In genomic region chr2:157785200-157785599, GRCh38 we compare ENCODE assay signal across 13 cellular contexts.
DNase-seq lines count a peak whose midpoint lies in the region; ATAC-seq and TF ChIP-seq lines count a peak whose summit lies in the region.
"Had no signal": no experiment of that assay in that cellular context is flagged by ENCODE, and none has a peak within 500 bp of the region (broad histone marks: within the 10 kb centered on the region; RNA-seq: fewer than 3 reads in every experiment).

No MANE protein-coding gene starts in this region.

- peaks cover 3% of the 10 kb centered on the region for H3K36me3 Mint-ChIP-seq in progenitor cell of endocrine pancreas (ENCODE audit: insufficient read depth)

- H3K4me2 ChIP-seq in MM.1S (ENCODE audit: low read depth, low read length) = no peak overlapping the region

- no peaks in the 10 kb centered on the region for H3K27me3 ChIP-seq in psoas muscle (ENCODE audit: insufficient read depth in 3 of 3, low read length in 2 of 3)
- no peaks in the 10 kb centered on the region for H3K27me3 ChIP-seq in MM.1S (replicated peaks; ENCODE audit: insufficient read depth, low read length)
- H3K27me3 ChIP-seq: neutrophil, upper lobe of right lung had no signal

- ATAC-seq in psoas muscle (no peak), GM18867 (IDR thresholded peaks at IDR 0.05; ENCODE audit: unreplicated experiment) (no peak)
- ATAC-seq: activated CD4-positive, CD25-positive, alpha-beta regulatory T cell treated with anti-CD3 and anti-CD28 coated beads, Interleukin-2, amount 50 U/mL, for 24 hours had no signal

- H3K36me3 ChIP-seq in psoas muscle (ENCODE audit: insufficient read depth in 1 of 2, low read depth in 1 of 2) (peaks cover 0 to under 1% of the 10 kb centered on the region in 2 donors), MM.1S (replicated peaks; ENCODE audit: insufficient read depth, low read length) (no peaks in the 10 kb centered on the region)
- H3K36me3 ChIP-seq: neutrophil, upper lobe of right lung had no signal

- H3F3A ChIP-seq in MM.1S (ENCODE audit: insufficient read depth, low read length) = no peaks in the 10 kb centered on the region

- H3K27ac ChIP-seq in epithelial cell of prostate (peak overlapping the region; percentile 83), psoas muscle (peak overlapping the region; percentile 81), MM.1S (ENCODE audit: low read length) (no peak overlapping the region)
- H3K27ac ChIP-seq: neutrophil, upper lobe of right lung had no signal

- H3K79me2 ChIP-seq in MM.1S (ENCODE audit: low read length) = no peaks in the 10 kb centered on the region

- H3K4me3 ChIP-seq in psoas muscle (peak overlapping the region; percentile 37), MM.1S (ENCODE audit: low read length) (no peak overlapping the region)
- H3K4me3 ChIP-seq: upper lobe of right lung had no signal

- no peaks in the 10 kb centered on the region for H3K9me3 Mint-ChIP-seq in progenitor cell of endocrine pancreas (ENCODE audit: low read depth)
- H3K9me3 Mint-ChIP-seq: activated T-helper 2 cell treated with anti-CD3 and anti-CD28 coated beads, Interferon-gamma antibody, Interleukin-2, Interleukin-4, amounts not matched to agents 10 μg/mL and 5 μg/mL and 100 μg/mL, durations not matched to agents 14 hours and 24 hours and 36 hours had no signal

- H3K9me3 ChIP-seq in psoas muscle (no peaks in the 10 kb centered on the region), MM.1S (replicated peaks; ENCODE audit: insufficient read depth, low read length) (no peaks in the 10 kb centered on the region)
- H3K9me3 ChIP-seq: neutrophil, upper lobe of right lung had no signal

- H3K4me1 ChIP-seq in psoas muscle = peaks cover 96% of the 10 kb centered on the region
- H3K4me1 ChIP-seq in MM.1S (ENCODE audit: low read length) = peaks cover 23% of the 10 kb centered on the region

- no peak overlapping the region for H3K27ac Mint-ChIP-seq in progenitor cell of endocrine pancreas

- H3K9me2 ChIP-seq in MM.1S (replicated peaks; ENCODE audit: insufficient read depth, low read length) = no peaks in the 10 kb centered on the region

- DNase-seq in HT-29 (ENCODE audit: low spot score) = peak; percentile 62
- DNase-seq in NCI-H69 (lab: John Stamatoyannopoulos, UW) = peak; percentile 79
- DNase-seq in epithelial cell of prostate (ENCODE audit: low read depth, low spot score) = no peak
- DNase-seq in psoas muscle = no peak
- no peak for DNase-seq in progenitor cell of endocrine pancreas (ENCODE audit: low spot score, unreplicated experiment)
- DNase-seq in MM.1S = no peak
- no peak for DNase-seq in mesenteric fat pad (ENCODE audit: low spot score)
- DNase-seq: cortex of kidney had no signal

- intact Hi-C loops in psoas muscle (cut with DNase I) = loop anchor here in 1 of 2 donors (5.0 kb wide), 1 partner anchor 57 kb away; no protein-coding TSS in a partner anchor

- TF ChIP-seq CTCF in psoas muscle (IDR thresholded peaks at IDR 0.05) (no peak), progenitor cell of endocrine pancreas (IDR thresholded peaks at IDR 0.05; ENCODE audit: unreplicated experiment) (no peak), MM.1S (IDR thresholded peaks at IDR 0.05; ENCODE audit: low read length) (no peak)

- no peaks in the 10 kb centered on the region for H3K27me3 Mint-ChIP-seq in progenitor cell of endocrine pancreas

- peaks cover 41% of the 10 kb centered on the region for H3K4me1 Mint-ChIP-seq in progenitor cell of endocrine pancreas (ENCODE audit: low read depth)

- no peak overlapping the region for H3K4me3 Mint-ChIP-seq in progenitor cell of endocrine pancreas (ENCODE audit: low read depth)

- 13 to 18% (median 15%) methylated on average over 3 of the region's 3 CpGs for WGBS in psoas muscle, 3 donors

- H4K20me1 ChIP-seq in MM.1S (ENCODE audit: insufficient read depth, low read length) = no peaks in the 10 kb centered on the region

- no peak overlapping the region for H3K9ac ChIP-seq in MM.1S (ENCODE audit: low read length)

- H2AFZ ChIP-seq in MM.1S (ENCODE audit: low read length) = no peak overlapping the region

Comparison
In these comparisons a context has a peak if more than half of its experiments do, and no peak if none do; other contexts are left out.
1. DNase-seq: peak in HT-29 (single experiment) and NCI-H69 (single experiment); none in epithelial cell of prostate (single experiment), psoas muscle (0 of 2), progenitor cell of endocrine pancreas (single experiment), MM.1S (single experiment) and mesenteric fat pad (single experiment).